ENCODE assay signal across 8 cellular contexts in genomic region chr9:36136894-36137391, GRCh38. TPM values are rescaled to one million over a fixed set of nuclear protein-coding genes. Genes with fewer than 3 reads are reported as not detected.
DNase-seq lines count a peak whose midpoint lies in the region; ATAC-seq lines count a peak whose summit lies in the region.

No MANE protein-coding gene starts in this region.

- H3K4me3 Mint-ChIP-seq in activated T-cell treated with anti-CD3 and anti-CD28 coated beads, Interleukin-2, amount 50 U/mL, for 4 hours, result peak overlapping the region; percentile 92
- H3K4me3 Mint-ChIP-seq in activated naive CD8-positive, alpha-beta T cell treated with anti-CD3 and anti-CD28 coated beads, Interleukin-2, amount 50 U/mL, for 24 hours, result peak overlapping the region; percentile 86
- peak overlapping the region; percentile 93 to 100 (median 97) for H3K4me3 Mint-ChIP-seq in immature natural killer cell
- H3K4me3 Mint-ChIP-seq in stimulated activated memory B cell treated with anti-CD40 and anti-IgM and Interleukin-4, amounts not matched to agents 10 μg/mL and 1 μg/mL and 100 μg/mL, for 72 hours, result peak overlapping the region; percentile 93

- H3K9me3 Mint-ChIP-seq in activated T-cell treated with anti-CD3 and anti-CD28 coated beads, Interleukin-2, amount 50 U/mL, for 4 hours, result no peaks in the 10 kb centered on the region
- no peaks in the 10 kb centered on the region for H3K9me3 Mint-ChIP-seq in activated naive CD8-positive, alpha-beta T cell treated with anti-CD3 and anti-CD28 coated beads, Interleukin-2, amount 50 U/mL, for 24 hours
- no peaks in the 10 kb centered on the region for H3K9me3 Mint-ChIP-seq in immature natural killer cell
- H3K9me3 Mint-ChIP-seq in stimulated activated memory B cell treated with anti-CD40 and anti-IgM and Interleukin-4, amounts not matched to agents 10 μg/mL and 1 μg/mL and 100 μg/mL, for 72 hours, result no peaks in the 10 kb centered on the region

- no peak for DNase-seq in activated T-cell treated with anti-CD3 and anti-CD28 coated beads, Interleukin-2, amount 50 U/mL, for 4 hours
- DNase-seq in activated T-cell treated with anti-CD3 and anti-CD28 coated beads, Interleukin-2, amount 50 U/mL, for 1 hour, result no peak
- DNase-seq in activated naive CD8-positive, alpha-beta T cell treated with anti-CD3 and anti-CD28 coated beads, Interleukin-2, amount 50 U/mL, for 24 hours, result no peak
- DNase-seq in immature natural killer cell (no peak), NCI-H82 treated with DMSO at 0.1 percent for 48 hours (lab: John Stamatoyannopoulos, UW; ENCODE audit: unreplicated experiment) (no peak)
- no peak for DNase-seq in activated CD8-positive, alpha-beta memory T cell treated with anti-CD3 and anti-CD28 coated beads, Interleukin-2, amount 50 U/mL, for 48 hours

- peak overlapping the region; percentile 23 for H3K27ac Mint-ChIP-seq in activated naive CD8-positive, alpha-beta T cell treated with anti-CD3 and anti-CD28 coated beads, Interleukin-2, amount 50 U/mL, for 24 hours
- H3K27ac Mint-ChIP-seq in immature natural killer cell, result peak overlapping the region; percentile 98 to 100 (median 100)
- H3K27ac Mint-ChIP-seq in stimulated activated memory B cell treated with anti-CD40 and anti-IgM and Interleukin-4, amounts not matched to agents 10 μg/mL and 1 μg/mL and 100 μg/mL, for 72 hours, result peak overlapping the region; percentile 88

- peak; percentile 44 to 49 for ATAC-seq in activated T-cell treated with anti-CD3 and anti-CD28 coated beads, Interleukin-2, amount 50 U/mL, for 4 hours
- ATAC-seq in HG03432 (IDR thresholded peaks at IDR 0.05; ENCODE audit: unreplicated experiment), result peak; percentile 42
- peak; percentile 17 for ATAC-seq in activated naive CD8-positive, alpha-beta T cell treated with anti-CD3 and anti-CD28 coated beads, Interleukin-2, amount 50 U/mL, for 24 hours
- peak; percentile 1 for ATAC-seq in stimulated activated memory B cell treated with anti-CD40 and anti-IgM and Interleukin-4, amounts not matched to agents 10 μg/mL and 1 μg/mL and 100 μg/mL, for 72 hours

- no peaks in the 10 kb centered on the region for H3K27me3 Mint-ChIP-seq in activated T-cell treated with anti-CD3 and anti-CD28 coated beads, Interleukin-2, amount 50 U/mL, for 4 hours (ENCODE audit: low read depth)
- peaks cover 6% of the 10 kb centered on the region for H3K27me3 Mint-ChIP-seq in activated naive CD8-positive, alpha-beta T cell treated with anti-CD3 and anti-CD28 coated beads, Interleukin-2, amount 50 U/mL, for 24 hours
- H3K27me3 Mint-ChIP-seq in immature natural killer cell (ENCODE audit: low read depth in 3 of 3), result peaks cover 0 to 9% (median 6%) of the 10 kb centered on the region in 3 donors
- H3K27me3 Mint-ChIP-seq in stimulated activated memory B cell treated with anti-CD40 and anti-IgM and Interleukin-4, amounts not matched to agents 10 μg/mL and 1 μg/mL and 100 μg/mL, for 72 hours, result no peaks in the 10 kb centered on the region

- H3K4me1 Mint-ChIP-seq in activated T-cell treated with anti-CD3 and anti-CD28 coated beads, Interleukin-2, amount 50 U/mL, for 4 hours (ENCODE audit: low read depth), result peaks cover 58% of the 10 kb centered on the region
- H3K4me1 Mint-ChIP-seq in activated naive CD8-positive, alpha-beta T cell treated with anti-CD3 and anti-CD28 coated beads, Interleukin-2, amount 50 U/mL, for 24 hours, result peaks cover 55% of the 10 kb centered on the region
- H3K4me1 Mint-ChIP-seq in immature natural killer cell, result peaks cover 55 to 59% of the 10 kb centered on the region in 2 donors
- peaks cover 60% of the 10 kb centered on the region for H3K4me1 Mint-ChIP-seq in stimulated activated memory B cell treated with anti-CD40 and anti-IgM and Interleukin-4, amounts not matched to agents 10 μg/mL and 1 μg/mL and 100 μg/mL, for 72 hours

- H3K36me3 Mint-ChIP-seq in activated T-cell treated with anti-CD3 and anti-CD28 coated beads, Interleukin-2, amount 50 U/mL, for 4 hours (ENCODE audit: insufficient read depth), result no peaks in the 10 kb centered on the region
- H3K36me3 Mint-ChIP-seq in activated naive CD8-positive, alpha-beta T cell treated with anti-CD3 and anti-CD28 coated beads, Interleukin-2, amount 50 U/mL, for 24 hours (ENCODE audit: low read depth), result no peaks in the 10 kb centered on the region
- H3K36me3 Mint-ChIP-seq in immature natural killer cell, result no peaks in the 10 kb centered on the region
- H3K36me3 Mint-ChIP-seq in stimulated activated memory B cell treated with anti-CD40 and anti-IgM and Interleukin-4, amounts not matched to agents 10 μg/mL and 1 μg/mL and 100 μg/mL, for 72 hours, result no peaks in the 10 kb centered on the region

RNA-seq across cellular contexts. Expression of gene GLIPR2, which starts 0.4 kb away (rescaled TPM):
- total RNA-seq in activated T-cell treated with anti-CD3 and anti-CD28 coated beads, Interleukin-2, amount 50 U/mL, for 4 hours, result 1 to 10 TPM; 5.3 to 7.6 (median 6.1) TPM
- 100 to 1,000 TPM; 327 to 486 (median 374) TPM for polyA plus RNA-seq in immature natural killer cell

RNA-seq across cellular contexts. Expression of gene CCIN, which starts 32.2 kb away (rescaled TPM):
- total RNA-seq in activated T-cell treated with anti-CD3 and anti-CD28 coated beads, Interleukin-2, amount 50 U/mL, for 4 hours, result not detected
- under 1 TPM in 1 of 3 donors, not detected in 2; 0.43 TPM for polyA plus RNA-seq in immature natural killer cell

RNA-seq across cellular contexts. Expression of gene CLTA, which starts 53.8 kb away (rescaled TPM):
- total RNA-seq in activated T-cell treated with anti-CD3 and anti-CD28 coated beads, Interleukin-2, amount 50 U/mL, for 4 hours, result 100 to 1,000 TPM; 182 to 195 (median 183) TPM
- polyA plus RNA-seq in immature natural killer cell, result 100 to 1,000 TPM in 1 of 3 donors, 10 to 100 TPM in 2; 62.2 to 121 (median 89.0) TPM

Comparison
In these comparisons a context has a peak if more than half of its experiments do, and no peak if none do; other contexts are left out.
1. H3K27ac Mint-ChIP-seq: peak in every context shown above with its lines; median percentile 100 in immature natural killer cell; 88 in stimulated activated memory B cell treated with anti-CD40 and anti-IgM and Interleukin-4, amounts not matched to agents 10 μg/mL and 1 μg/mL and 100 μg/mL, for 72 hours; 23 in activated naive CD8-positive, alpha-beta T cell treated with anti-CD3 and anti-CD28 coated beads, Interleukin-2, amount 50 U/mL, for 24 hours.